Comparison of ENCODE assay signal across 21 cellular contexts in the genomic region with DNA sequence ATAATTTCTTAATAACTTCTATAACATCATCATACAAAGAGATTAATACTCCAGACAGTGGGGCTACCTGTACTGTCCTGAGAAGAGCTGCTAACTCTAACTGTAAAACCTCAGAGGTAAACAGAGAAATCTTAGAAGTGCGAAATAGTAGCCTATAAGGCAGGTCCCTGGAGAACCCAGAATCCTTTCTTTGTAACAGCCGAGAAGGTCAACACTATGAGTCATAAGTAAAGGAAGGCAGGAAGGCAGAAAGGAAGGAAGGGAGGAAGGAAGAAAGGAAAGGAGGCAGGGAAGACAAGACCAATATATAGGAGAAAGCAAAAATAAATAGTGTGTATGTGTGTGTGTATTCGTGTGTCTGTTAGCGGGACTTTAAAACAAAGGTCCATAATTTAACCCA.
"Had no signal": no experiment of that assay in that cellular context is flagged by ENCODE, and none has a peak within 500 bp of the region (broad histone marks: within the 10 kb centered on the region; RNA-seq: fewer than 3 reads in every experiment).

No MANE protein-coding gene starts in this region.

- H3K4me3 ChIP-seq: adrenal gland, esophagus muscularis mucosa, gastroesophageal sphincter, heart right ventricle, lung, thoracic aorta, upper lobe of left lung had no signal

- H3K36me3 ChIP-seq: adrenal gland, esophagus muscularis mucosa, gastroesophageal sphincter, heart right ventricle, thoracic aorta, upper lobe of left lung, WERI-Rb-1 had no signal

- H3K36me3 Mint-ChIP-seq: activated CD4-positive, alpha-beta memory T cell treated with anti-CD3 and anti-CD28 coated beads for 36 hours; activated naive CD4-positive, alpha-beta T cell treated with anti-CD3 and anti-CD28 coated beads, Interleukin-2, amount 50 U/mL, for 72 hours; stimulated activated naive B cell treated with anti-CD40 and anti-IgM and Interleukin-4, amounts not matched to agents 10 μg/mL and 1 μg/mL and 100 μg/mL, for 72 hours had no signal

- H3K4me1 ChIP-seq: adrenal gland, esophagus muscularis mucosa, gastroesophageal sphincter, heart right ventricle, upper lobe of left lung had no signal

- H3K4me3 Mint-ChIP-seq: activated CD4-positive, alpha-beta memory T cell treated with anti-CD3 and anti-CD28 coated beads for 36 hours; activated T-helper 1 cell treated with anti-CD3 and anti-CD28 coated beads, Interleukin-12 subunit alpha, Interleukin-12 subunit beta, Interleukin-2, Interleukin-4 antibody, amounts not matched to agents 30 ng/mL and 10 ng/mL and 1 ng/mL, durations not matched to agents 14 hours and 24 hours and 36 hours; mesothelial cell of epicardium; nephron; stimulated activated naive B cell treated with anti-CD40 and anti-IgM and Interleukin-4, amounts not matched to agents 10 μg/mL and 1 μg/mL and 100 μg/mL, for 72 hours had no signal

- H3K27me3 Mint-ChIP-seq: activated CD4-positive, alpha-beta memory T cell treated with anti-CD3 and anti-CD28 coated beads for 36 hours; progenitor cell of endocrine pancreas; stimulated activated naive B cell treated with anti-CD40 and anti-IgM and Interleukin-4, amounts not matched to agents 10 μg/mL and 1 μg/mL and 100 μg/mL, for 72 hours had no signal

- H3K27me3 ChIP-seq: adrenal gland, esophagus muscularis mucosa, gastroesophageal sphincter, heart right ventricle, upper lobe of left lung had no signal

- H3K27ac Mint-ChIP-seq: activated CD4-positive, alpha-beta memory T cell treated with anti-CD3 and anti-CD28 coated beads for 36 hours; activated naive CD4-positive, alpha-beta T cell treated with anti-CD3 and anti-CD28 coated beads, Interleukin-2, amount 50 U/mL, for 72 hours; activated T-helper 1 cell treated with anti-CD3 and anti-CD28 coated beads, Interleukin-12 subunit alpha, Interleukin-12 subunit beta, Interleukin-2, Interleukin-4 antibody, amounts not matched to agents 30 ng/mL and 10 ng/mL and 1 ng/mL, durations not matched to agents 14 hours and 24 hours and 36 hours; mesothelial cell of epicardium; nephron; progenitor cell of endocrine pancreas; stimulated activated naive B cell treated with anti-CD40 and anti-IgM and Interleukin-4, amounts not matched to agents 10 μg/mL and 1 μg/mL and 100 μg/mL, for 72 hours had no signal

- H3K9me3 ChIP-seq: adrenal gland, esophagus muscularis mucosa, thoracic aorta had no signal

- H3K27ac ChIP-seq: adrenal gland, esophagus muscularis mucosa, gastroesophageal sphincter, heart right ventricle, thoracic aorta, upper lobe of left lung, WERI-Rb-1 had no signal

- ATAC-seq: activated naive CD4-positive, alpha-beta T cell treated with anti-CD3 and anti-CD28 coated beads, Interleukin-2, amount 50 U/mL, for 72 hours; gastroesophageal sphincter; heart right ventricle; left lobe of liver; stimulated activated naive B cell treated with anti-CD40 and anti-IgM and Interleukin-4, amounts not matched to agents 10 μg/mL and 1 μg/mL and 100 μg/mL, for 72 hours had no signal

- DNase-seq: activated CD4-positive, alpha-beta memory T cell treated with anti-CD3 and anti-CD28 coated beads for 36 hours; activated gamma-delta T cell treated with Interleukin-2 at 50 U/mL for 16 hours; activated T-cell treated with anti-CD3 and anti-CD28 coated beads for 4 hours; adrenal gland; effector CD4-positive, alpha-beta T cell; heart right ventricle; kidney; occipital lobe; stimulated activated naive B cell treated with anti-CD40 and anti-IgM and Interleukin-4, amounts not matched to agents 10 μg/mL and 1 μg/mL and 100 μg/mL, for 72 hours; upper lobe of left lung; WERI-Rb-1 had no signal

- H3K4me1 Mint-ChIP-seq: mesothelial cell of epicardium; nephron; stimulated activated naive B cell treated with anti-CD40 and anti-IgM and Interleukin-4, amounts not matched to agents 10 μg/mL and 1 μg/mL and 100 μg/mL, for 72 hours had no signal
